14 cellular contexts compared by ENCODE assay signal in the genomic region with DNA sequence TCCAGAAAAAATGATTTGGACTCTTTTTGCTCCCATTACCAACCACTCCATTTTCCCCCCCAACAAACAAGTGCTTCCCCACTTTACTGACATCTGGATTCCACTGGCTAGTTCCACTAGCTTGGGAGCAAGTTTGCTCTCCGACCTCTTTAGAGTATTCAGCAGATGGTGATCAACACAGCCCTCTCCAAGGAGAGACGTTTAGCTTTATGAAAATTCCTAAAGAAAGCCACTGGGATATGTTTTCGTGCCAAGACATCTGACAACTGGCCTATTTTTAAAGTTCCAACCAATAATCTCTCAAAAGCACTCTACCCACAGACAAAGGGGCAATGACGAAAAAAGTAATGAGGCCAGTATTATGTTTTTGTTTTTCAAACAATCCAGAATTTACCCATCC. TPM values are rescaled to one million over a fixed set of nuclear protein-coding genes. Genes with fewer than 3 reads are reported as not detected.
DNase-seq lines count a peak whose midpoint lies in the region; FAIRE-seq and TF ChIP-seq lines count a peak whose summit lies in the region.
"Had no signal": no experiment of that assay in that cellular context is flagged by ENCODE, and none has a peak within 500 bp of the region (broad histone marks: within the 10 kb centered on the region; RNA-seq: fewer than 3 reads in every experiment).

No MANE protein-coding gene starts in this region.

- peak overlapping the region; percentile 73 for H3K27ac ChIP-seq in left ventricle myocardium inferior (replicated peaks)
- H3K27ac ChIP-seq in effector memory CD4-positive, alpha-beta T cell (ENCODE audit: insufficient read depth, low read length, poor library complexity, severe bottlenecking): peak overlapping the region; percentile 92
- H3K27ac ChIP-seq: epithelial cell of prostate, right lobe of liver, SJSA1 had no signal

- no peak for TF ChIP-seq CTCF in left ventricle myocardium inferior (IDR thresholded peaks at IDR 0.05; ENCODE audit: borderline replicate concordance)

- peaks cover 98% of the 10 kb centered on the region for H3K4me1 ChIP-seq in left ventricle myocardium inferior
- H3K4me1 ChIP-seq in effector memory CD4-positive, alpha-beta T cell (ENCODE audit: control insufficient read depth, insufficient read depth, low read length, poor library complexity, severe bottlenecking): peaks cover 97% of the 10 kb centered on the region
- H3K4me1 ChIP-seq: right lobe of liver, SJSA1 had no signal

- no peaks in the 10 kb centered on the region for H3K27me3 ChIP-seq in left ventricle myocardium inferior (ENCODE audit: low read depth)
- no peaks in the 10 kb centered on the region for H3K27me3 ChIP-seq in effector memory CD4-positive, alpha-beta T cell (replicated peaks; ENCODE audit: control insufficient read depth, insufficient read depth, low read length, poor library complexity, severe bottlenecking)
- no peaks in the 10 kb centered on the region for H3K27me3 ChIP-seq in H7 (ENCODE audit: control insufficient read depth, insufficient read depth, low read length)
- H3K27me3 ChIP-seq: right lobe of liver, SJSA1 had no signal

- H3K4me3 ChIP-seq in left ventricle myocardium inferior (no peak overlapping the region), H7 (ENCODE audit: insufficient read depth, low read depth, low read length) (no peak overlapping the region)
- no peak overlapping the region for H3K4me3 ChIP-seq in effector memory CD4-positive, alpha-beta T cell (ENCODE audit: insufficient read depth, low read depth, low read length, poor library complexity, severe bottlenecking)
- H3K4me3 ChIP-seq: right lobe of liver, SJSA1 had no signal

- no peaks in the 10 kb centered on the region for H3K36me3 ChIP-seq in left ventricle myocardium inferior
- H3K36me3 ChIP-seq in effector memory CD4-positive, alpha-beta T cell (ENCODE audit: control insufficient read depth, insufficient read depth, low read length): peaks cover 33% of the 10 kb centered on the region
- H3K36me3 ChIP-seq in H7 (replicated peaks; ENCODE audit: control insufficient read depth, insufficient read depth, low read length): no peaks in the 10 kb centered on the region
- H3K36me3 ChIP-seq: right lobe of liver, SJSA1 had no signal

- intact Hi-C loops in left ventricle myocardium inferior (cut with micrococcal nuclease) (loop anchor here (10.0 kb wide), 1 partner anchor 54 kb away; no protein-coding TSS in a partner anchor), cardiac septum (cut with DNase I) (no loop called here)

- no peaks in the 10 kb centered on the region for H3K9me3 ChIP-seq in left ventricle myocardium inferior (replicated peaks)
- H3K9me3 ChIP-seq in effector memory CD4-positive, alpha-beta T cell (ENCODE audit: control insufficient read depth, low read length): no peaks in the 10 kb centered on the region
- H3K9me3 ChIP-seq: right lobe of liver, SJSA1 had no signal

- no peak for FAIRE-seq in GM19239 (lab: Jason Lieb, UNC)
- FAIRE-seq: G401.6 had no signal

- DNase-seq in left ventricle myocardium inferior (no peak), cardiac septum (ENCODE audit: low spot score) (no peak), pons (ENCODE audit: low spot score) (peak; percentile 59), H7 (no peak), RKO (ENCODE audit: low spot score) (no peak), CD1c-positive myeloid dendritic cell (ENCODE audit: extremely low spot score) (no peak), GM19239 (ENCODE audit: insufficient read length, low spot score) (no peak)
- DNase-seq in effector memory CD4-positive, alpha-beta T cell: no peak
- DNase-seq: NCI-H1436, NCI-H510A, right lobe of liver had no signal

RNA-seq across cellular contexts. Expression of gene ITPKB, which starts 50.2 kb away (rescaled TPM):
- total RNA-seq in left ventricle myocardium inferior (15.7 TPM), cardiac septum (10.5 TPM)
- 15.3 and 20.8 TPM in 2 replicates for total RNA-seq in H7 (2014; rRNA removed; shearing (Covaris generic))
